Comparison of ENCODE assay signal across 11 cellular contexts in the genomic region with DNA sequence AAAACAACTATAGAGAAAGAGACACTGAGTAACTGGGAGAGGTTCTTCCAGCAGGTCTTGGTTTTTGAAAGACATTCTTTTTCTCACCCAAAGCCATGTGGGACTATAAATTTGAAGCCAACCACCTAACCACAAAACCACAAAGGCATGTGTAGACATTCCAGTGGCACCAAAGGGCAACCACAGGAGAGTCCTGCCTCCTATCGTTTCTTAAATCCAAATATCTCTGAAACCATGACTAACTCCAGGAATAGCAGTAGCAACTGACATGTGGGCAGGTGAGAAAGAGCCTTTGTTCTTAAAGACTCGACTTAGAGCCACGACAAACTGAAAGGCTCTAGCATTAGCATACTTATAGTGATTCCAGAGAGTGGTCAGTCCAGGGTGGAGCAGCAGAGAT.
DNase-seq lines count a peak whose midpoint lies in the region; ATAC-seq, FAIRE-seq and TF ChIP-seq lines count a peak whose summit lies in the region.
"Had no signal": no experiment of that assay in that cellular context is flagged by ENCODE, and none has a peak within 500 bp of the region (broad histone marks: within the 10 kb centered on the region; RNA-seq: fewer than 3 reads in every experiment).

No MANE protein-coding gene starts in this region.

- H3K4me3 ChIP-seq in choroid plexus epithelial cell (ENCODE audit: low read depth, low read length) = no peak overlapping the region
- no peak overlapping the region for H3K4me3 ChIP-seq in effector memory CD4-positive, alpha-beta T cell (ENCODE audit: insufficient read depth, low read depth, low read length, poor library complexity, severe bottlenecking)

- peak; percentile 12 for DNase-seq in stimulated activated CD4-positive, alpha-beta T cell treated with anti-CD3 and anti-CD28 coated beads, Interleukin-15, amount 100 ng/mL, for 24 hours
- no peak for DNase-seq in stimulated activated CD4-positive, alpha-beta T cell treated with anti-CD3 and anti-CD28 coated beads, Interleukin-12 subunit alpha, Interleukin-12 subunit beta, amount 100 ng/mL, for 4 hours
- DNase-seq in NCI-H526 treated with DMSO at 0.1 percent for 48 hours (lab: John Stamatoyannopoulos, UW) (peak; percentile 14), choroid plexus epithelial cell (ENCODE audit: low read depth) (peak; percentile 95), urothelium cell line (ENCODE audit: low spot score) (peak; percentile 75), NCI-H2081 treated with DMSO at 0.1 percent for 48 hours (lab: John Stamatoyannopoulos, UW) (no peak)
- DNase-seq in effector memory CD4-positive, alpha-beta T cell = no peak
- DNase-seq: CD4-positive, CD25-positive, alpha-beta regulatory T cell; KG1; T-cell had no signal

- H3K27ac ChIP-seq in effector memory CD4-positive, alpha-beta T cell (ENCODE audit: insufficient read depth, low read length, poor library complexity, severe bottlenecking) = no peak overlapping the region

- no peak for FAIRE-seq in urothelium cell line (lab: Jason Lieb, UNC)

- no peaks in the 10 kb centered on the region for H3K27me3 ChIP-seq in effector memory CD4-positive, alpha-beta T cell (replicated peaks; ENCODE audit: control insufficient read depth, insufficient read depth, low read length, poor library complexity, severe bottlenecking)

- no peaks in the 10 kb centered on the region for H3K9me3 ChIP-seq in effector memory CD4-positive, alpha-beta T cell (ENCODE audit: control insufficient read depth, low read length)

- ATAC-seq in GM19023 (IDR thresholded peaks at IDR 0.05; ENCODE audit: unreplicated experiment) = no peak
- ATAC-seq: T-cell had no signal

- no peaks in the 10 kb centered on the region for H3K36me3 ChIP-seq in effector memory CD4-positive, alpha-beta T cell (ENCODE audit: control insufficient read depth, insufficient read depth, low read length)

- no peaks in the 10 kb centered on the region for H3K4me1 ChIP-seq in effector memory CD4-positive, alpha-beta T cell (ENCODE audit: control insufficient read depth, insufficient read depth, low read length, poor library complexity, severe bottlenecking)

- TF ChIP-seq CTCF in choroid plexus epithelial cell (conservative IDR thresholded peaks at IDR 0.05; ENCODE audit: low read depth, low read length) = no peak

Comparison
In these comparisons a context has a peak if more than half of its experiments do, and no peak if none do; other contexts are left out.
1. DNase-seq: peak in stimulated activated CD4-positive, alpha-beta T cell treated with anti-CD3 and anti-CD28 coated beads, Interleukin-15, amount 100 ng/mL, for 24 hours (single experiment), NCI-H526 treated with DMSO at 0.1 percent for 48 hours (single experiment), choroid plexus epithelial cell (single experiment) and urothelium cell line (single experiment); none in stimulated activated CD4-positive, alpha-beta T cell treated with anti-CD3 and anti-CD28 coated beads, Interleukin-12 subunit alpha, Interleukin-12 subunit beta, amount 100 ng/mL, for 4 hours (single experiment), NCI-H2081 treated with DMSO at 0.1 percent for 48 hours (single experiment) and effector memory CD4-positive, alpha-beta T cell (0 of 3).